ENCODE assay signal across 1 cellular context in the genomic region with DNA sequence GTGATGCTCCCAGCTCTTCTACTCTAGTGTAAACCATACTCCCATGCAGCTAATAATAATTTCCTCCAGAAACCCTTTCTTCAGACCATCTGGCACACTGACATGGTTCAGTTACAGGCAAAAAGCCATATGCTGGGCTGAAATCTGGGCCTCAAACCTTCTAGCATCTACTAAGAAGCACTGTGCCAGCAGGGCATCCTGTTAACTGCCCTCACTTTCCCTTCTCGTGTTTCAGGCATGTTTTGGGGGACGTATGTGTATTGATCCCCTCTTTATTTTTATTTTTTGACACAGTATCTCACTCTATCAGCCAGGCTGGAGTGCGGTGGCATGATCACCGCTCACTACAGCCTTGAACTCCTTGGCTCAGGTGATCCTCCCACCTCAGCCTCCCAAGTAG.
A peak's percentile ranks its signal among the peaks of the same experiment; 100 is the strongest.
TF ChIP-seq lines count a peak whose summit lies in the region.

No MANE protein-coding gene starts in this region.

TF ChIP-seq in K562, 482 proteins besides CTCF, POLR2A, EP300 and RAD21 (continues in another document):
- TF ChIP-seq POU5F1 (IDR thresholded peaks at IDR 0.05; ENCODE audit: borderline replicate concordance, low read depth, low read length, partially characterized antibody) (no peak), ZNF174 (CRISPR knock-in tag; IDR thresholded peaks at IDR 0.05) (no peak), ZNF764 (CRISPR knock-in tag; IDR thresholded peaks at IDR 0.05; ENCODE audit: low read depth) (no peak), ZNF589 (CRISPR knock-in tag; IDR thresholded peaks at IDR 0.05; ENCODE audit: low read depth) (no peak), FOXK2 (conservative IDR thresholded peaks at IDR 0.05 in 1 of 2, IDR thresholded peaks at IDR 0.05 in 1 of 2; ENCODE audit: low read depth in 2 of 2) (no peak), SMARCC2 (IDR thresholded peaks at IDR 0.05; ENCODE audit: low read depth) (no peak), DMBX1 (CRISPR knock-in tag; IDR thresholded peaks at IDR 0.05; ENCODE audit: borderline replicate concordance) (peak; percentile 62; the same call in 1 of the 2 replicates), ZNF311 (CRISPR knock-in tag; IDR thresholded peaks at IDR 0.05) (peak; percentile 10; the same call in 1 of the 2 replicates), PCBP1 (IDR thresholded peaks at IDR 0.05; ENCODE audit: low read depth, low read length, poor library complexity, severe bottlenecking) (no peak), SP2 (IDR thresholded peaks at IDR 0.05; ENCODE audit: extremely low read depth, low read depth, low read length, poor library complexity, severe bottlenecking) (no peak), TARDBP (IDR thresholded peaks at IDR 0.05) (no peak), ZNF324 (CRISPR knock-in tag; IDR thresholded peaks at IDR 0.05) (no peak), PRMT5 (CRISPR knock-in tag; IDR thresholded peaks at IDR 0.05) (no peak), ZFX (CRISPR knock-in tag; IDR thresholded peaks at IDR 0.05) (no peak), E2F1 (CRISPR knock-in tag; IDR thresholded peaks at IDR 0.05) (no peak), CSDE1 (IDR thresholded peaks at IDR 0.05) (no peak), ZNF277 (CRISPR knock-in tag; IDR thresholded peaks at IDR 0.05; ENCODE audit: borderline replicate concordance) (no peak), ZNF143 (CRISPR knock-in tag; IDR thresholded peaks at IDR 0.05) (no peak), CXXC5 (CRISPR knock-in tag; IDR thresholded peaks at IDR 0.05) (0 out of 2 replicates have a peak, but pooled peaks have one; percentile 13), PHB (CRISPR knock-in tag; IDR thresholded peaks at IDR 0.05) (no peak), CREM (IDR thresholded peaks at IDR 0.05; ENCODE audit: low read depth) (no peak), ZNF395 (CRISPR knock-in tag; IDR thresholded peaks at IDR 0.05) (peak; percentile 52; the same call in 1 of the 2 replicates), FOXA1 (IDR thresholded peaks at IDR 0.05; ENCODE audit: borderline replicate concordance) (no peak), SREBF2 (CRISPR knock-in tag; IDR thresholded peaks at IDR 0.05) (no peak), MED1 (CRISPR knock-in tag; IDR thresholded peaks at IDR 0.05; ENCODE audit: borderline replicate concordance) (no peak), CEBPB (tag; IDR thresholded peaks at IDR 0.05) (no peak), RB1 (IDR thresholded peaks at IDR 0.05; ENCODE audit: low read depth) (no peak), RUNX1 (IDR thresholded peaks at IDR 0.05; ENCODE audit: low read depth) (no peak), BCOR (IDR thresholded peaks at IDR 0.05) (no peak), NEUROD1 (IDR thresholded peaks at IDR 0.05; ENCODE audit: borderline replicate concordance, low read depth, low read length, partially characterized antibody) (no peak), ZNF699 (CRISPR knock-in tag; IDR thresholded peaks at IDR 0.05; ENCODE audit: insufficient replicate concordance) (no peak), HNRNPUL1 (IDR thresholded peaks at IDR 0.05; ENCODE audit: low read length) (no peak), NCOR1 (IDR thresholded peaks at IDR 0.05) (no peak), GTF2A2 (tag; IDR thresholded peaks at IDR 0.05) (no peak)
- TF ChIP-seq, protein P1, sequence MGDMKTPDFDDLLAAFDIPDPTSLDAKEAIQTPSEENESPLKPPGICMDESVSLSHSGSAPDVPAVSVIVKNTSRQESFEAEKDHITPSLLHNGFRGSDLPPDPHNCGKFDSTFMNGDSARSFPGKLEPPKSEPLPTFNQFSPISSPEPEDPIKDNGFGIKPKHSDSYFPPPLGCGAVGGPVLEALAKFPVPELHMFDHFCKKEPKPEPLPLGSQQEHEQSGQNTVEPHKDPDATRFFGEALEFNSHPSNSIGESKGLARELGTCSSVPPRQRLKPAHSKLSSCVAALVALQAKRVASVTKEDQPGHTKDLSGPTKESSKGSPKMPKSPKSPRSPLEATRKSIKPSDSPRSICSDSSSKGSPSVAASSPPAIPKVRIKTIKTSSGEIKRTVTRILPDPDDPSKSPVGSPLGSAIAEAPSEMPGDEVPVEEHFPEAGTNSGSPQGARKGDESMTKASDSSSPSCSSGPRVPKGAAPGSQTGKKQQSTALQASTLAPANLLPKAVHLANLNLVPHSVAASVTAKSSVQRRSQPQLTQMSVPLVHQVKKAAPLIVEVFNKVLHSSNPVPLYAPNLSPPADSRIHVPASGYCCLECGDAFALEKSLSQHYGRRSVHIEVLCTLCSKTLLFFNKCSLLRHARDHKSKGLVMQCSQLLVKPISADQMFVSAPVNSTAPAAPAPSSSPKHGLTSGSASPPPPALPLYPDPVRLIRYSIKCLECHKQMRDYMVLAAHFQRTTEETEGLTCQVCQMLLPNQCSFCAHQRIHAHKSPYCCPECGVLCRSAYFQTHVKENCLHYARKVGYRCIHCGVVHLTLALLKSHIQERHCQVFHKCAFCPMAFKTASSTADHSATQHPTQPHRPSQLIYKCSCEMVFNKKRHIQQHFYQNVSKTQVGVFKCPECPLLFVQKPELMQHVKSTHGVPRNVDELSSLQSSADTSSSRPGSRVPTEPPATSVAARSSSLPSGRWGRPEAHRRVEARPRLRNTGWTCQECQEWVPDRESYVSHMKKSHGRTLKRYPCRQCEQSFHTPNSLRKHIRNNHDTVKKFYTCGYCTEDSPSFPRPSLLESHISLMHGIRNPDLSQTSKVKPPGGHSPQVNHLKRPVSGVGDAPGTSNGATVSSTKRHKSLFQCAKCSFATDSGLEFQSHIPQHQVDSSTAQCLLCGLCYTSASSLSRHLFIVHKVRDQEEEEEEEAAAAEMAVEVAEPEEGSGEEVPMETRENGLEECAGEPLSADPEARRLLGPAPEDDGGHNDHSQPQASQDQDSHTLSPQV (IDR thresholded peaks at IDR 0.05), result peak; percentile 62
- TF ChIP-seq, protein P2, sequence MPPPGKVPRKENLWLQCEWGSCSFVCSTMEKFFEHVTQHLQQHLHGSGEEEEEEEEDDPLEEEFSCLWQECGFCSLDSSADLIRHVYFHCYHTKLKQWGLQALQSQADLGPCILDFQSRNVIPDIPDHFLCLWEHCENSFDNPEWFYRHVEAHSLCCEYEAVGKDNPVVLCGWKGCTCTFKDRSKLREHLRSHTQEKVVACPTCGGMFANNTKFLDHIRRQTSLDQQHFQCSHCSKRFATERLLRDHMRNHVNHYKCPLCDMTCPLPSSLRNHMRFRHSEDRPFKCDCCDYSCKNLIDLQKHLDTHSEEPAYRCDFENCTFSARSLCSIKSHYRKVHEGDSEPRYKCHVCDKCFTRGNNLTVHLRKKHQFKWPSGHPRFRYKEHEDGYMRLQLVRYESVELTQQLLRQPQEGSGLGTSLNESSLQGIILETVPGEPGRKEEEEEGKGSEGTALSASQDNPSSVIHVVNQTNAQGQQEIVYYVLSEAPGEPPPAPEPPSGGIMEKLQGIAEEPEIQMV (tag; conservative IDR thresholded peaks at IDR 0.05; ENCODE audit: low read depth), result no peak
- TF ChIP-seq, protein P3, sequence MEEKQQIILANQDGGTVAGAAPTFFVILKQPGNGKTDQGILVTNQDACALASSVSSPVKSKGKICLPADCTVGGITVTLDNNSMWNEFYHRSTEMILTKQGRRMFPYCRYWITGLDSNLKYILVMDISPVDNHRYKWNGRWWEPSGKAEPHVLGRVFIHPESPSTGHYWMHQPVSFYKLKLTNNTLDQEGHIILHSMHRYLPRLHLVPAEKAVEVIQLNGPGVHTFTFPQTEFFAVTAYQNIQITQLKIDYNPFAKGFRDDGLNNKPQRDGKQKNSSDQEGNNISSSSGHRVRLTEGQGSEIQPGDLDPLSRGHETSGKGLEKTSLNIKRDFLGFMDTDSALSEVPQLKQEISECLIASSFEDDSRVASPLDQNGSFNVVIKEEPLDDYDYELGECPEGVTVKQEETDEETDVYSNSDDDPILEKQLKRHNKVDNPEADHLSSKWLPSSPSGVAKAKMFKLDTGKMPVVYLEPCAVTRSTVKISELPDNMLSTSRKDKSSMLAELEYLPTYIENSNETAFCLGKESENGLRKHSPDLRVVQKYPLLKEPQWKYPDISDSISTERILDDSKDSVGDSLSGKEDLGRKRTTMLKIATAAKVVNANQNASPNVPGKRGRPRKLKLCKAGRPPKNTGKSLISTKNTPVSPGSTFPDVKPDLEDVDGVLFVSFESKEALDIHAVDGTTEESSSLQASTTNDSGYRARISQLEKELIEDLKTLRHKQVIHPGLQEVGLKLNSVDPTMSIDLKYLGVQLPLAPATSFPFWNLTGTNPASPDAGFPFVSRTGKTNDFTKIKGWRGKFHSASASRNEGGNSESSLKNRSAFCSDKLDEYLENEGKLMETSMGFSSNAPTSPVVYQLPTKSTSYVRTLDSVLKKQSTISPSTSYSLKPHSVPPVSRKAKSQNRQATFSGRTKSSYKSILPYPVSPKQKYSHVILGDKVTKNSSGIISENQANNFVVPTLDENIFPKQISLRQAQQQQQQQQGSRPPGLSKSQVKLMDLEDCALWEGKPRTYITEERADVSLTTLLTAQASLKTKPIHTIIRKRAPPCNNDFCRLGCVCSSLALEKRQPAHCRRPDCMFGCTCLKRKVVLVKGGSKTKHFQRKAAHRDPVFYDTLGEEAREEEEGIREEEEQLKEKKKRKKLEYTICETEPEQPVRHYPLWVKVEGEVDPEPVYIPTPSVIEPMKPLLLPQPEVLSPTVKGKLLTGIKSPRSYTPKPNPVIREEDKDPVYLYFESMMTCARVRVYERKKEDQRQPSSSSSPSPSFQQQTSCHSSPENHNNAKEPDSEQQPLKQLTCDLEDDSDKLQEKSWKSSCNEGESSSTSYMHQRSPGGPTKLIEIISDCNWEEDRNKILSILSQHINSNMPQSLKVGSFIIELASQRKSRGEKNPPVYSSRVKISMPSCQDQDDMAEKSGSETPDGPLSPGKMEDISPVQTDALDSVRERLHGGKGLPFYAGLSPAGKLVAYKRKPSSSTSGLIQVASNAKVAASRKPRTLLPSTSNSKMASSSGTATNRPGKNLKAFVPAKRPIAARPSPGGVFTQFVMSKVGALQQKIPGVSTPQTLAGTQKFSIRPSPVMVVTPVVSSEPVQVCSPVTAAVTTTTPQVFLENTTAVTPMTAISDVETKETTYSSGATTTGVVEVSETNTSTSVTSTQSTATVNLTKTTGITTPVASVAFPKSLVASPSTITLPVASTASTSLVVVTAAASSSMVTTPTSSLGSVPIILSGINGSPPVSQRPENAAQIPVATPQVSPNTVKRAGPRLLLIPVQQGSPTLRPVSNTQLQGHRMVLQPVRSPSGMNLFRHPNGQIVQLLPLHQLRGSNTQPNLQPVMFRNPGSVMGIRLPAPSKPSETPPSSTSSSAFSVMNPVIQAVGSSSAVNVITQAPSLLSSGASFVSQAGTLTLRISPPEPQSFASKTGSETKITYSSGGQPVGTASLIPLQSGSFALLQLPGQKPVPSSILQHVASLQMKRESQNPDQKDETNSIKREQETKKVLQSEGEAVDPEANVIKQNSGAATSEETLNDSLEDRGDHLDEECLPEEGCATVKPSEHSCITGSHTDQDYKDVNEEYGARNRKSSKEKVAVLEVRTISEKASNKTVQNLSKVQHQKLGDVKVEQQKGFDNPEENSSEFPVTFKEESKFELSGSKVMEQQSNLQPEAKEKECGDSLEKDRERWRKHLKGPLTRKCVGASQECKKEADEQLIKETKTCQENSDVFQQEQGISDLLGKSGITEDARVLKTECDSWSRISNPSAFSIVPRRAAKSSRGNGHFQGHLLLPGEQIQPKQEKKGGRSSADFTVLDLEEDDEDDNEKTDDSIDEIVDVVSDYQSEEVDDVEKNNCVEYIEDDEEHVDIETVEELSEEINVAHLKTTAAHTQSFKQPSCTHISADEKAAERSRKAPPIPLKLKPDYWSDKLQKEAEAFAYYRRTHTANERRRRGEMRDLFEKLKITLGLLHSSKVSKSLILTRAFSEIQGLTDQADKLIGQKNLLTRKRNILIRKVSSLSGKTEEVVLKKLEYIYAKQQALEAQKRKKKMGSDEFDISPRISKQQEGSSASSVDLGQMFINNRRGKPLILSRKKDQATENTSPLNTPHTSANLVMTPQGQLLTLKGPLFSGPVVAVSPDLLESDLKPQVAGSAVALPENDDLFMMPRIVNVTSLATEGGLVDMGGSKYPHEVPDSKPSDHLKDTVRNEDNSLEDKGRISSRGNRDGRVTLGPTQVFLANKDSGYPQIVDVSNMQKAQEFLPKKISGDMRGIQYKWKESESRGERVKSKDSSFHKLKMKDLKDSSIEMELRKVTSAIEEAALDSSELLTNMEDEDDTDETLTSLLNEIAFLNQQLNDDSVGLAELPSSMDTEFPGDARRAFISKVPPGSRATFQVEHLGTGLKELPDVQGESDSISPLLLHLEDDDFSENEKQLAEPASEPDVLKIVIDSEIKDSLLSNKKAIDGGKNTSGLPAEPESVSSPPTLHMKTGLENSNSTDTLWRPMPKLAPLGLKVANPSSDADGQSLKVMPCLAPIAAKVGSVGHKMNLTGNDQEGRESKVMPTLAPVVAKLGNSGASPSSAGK (IDR thresholded peaks at IDR 0.05), result no peak
- TF ChIP-seq, protein P4, sequence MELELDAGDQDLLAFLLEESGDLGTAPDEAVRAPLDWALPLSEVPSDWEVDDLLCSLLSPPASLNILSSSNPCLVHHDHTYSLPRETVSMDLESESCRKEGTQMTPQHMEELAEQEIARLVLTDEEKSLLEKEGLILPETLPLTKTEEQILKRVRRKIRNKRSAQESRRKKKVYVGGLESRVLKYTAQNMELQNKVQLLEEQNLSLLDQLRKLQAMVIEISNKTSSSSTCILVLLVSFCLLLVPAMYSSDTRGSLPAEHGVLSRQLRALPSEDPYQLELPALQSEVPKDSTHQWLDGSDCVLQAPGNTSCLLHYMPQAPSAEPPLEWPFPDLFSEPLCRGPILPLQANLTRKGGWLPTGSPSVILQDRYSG (tag; conservative IDR thresholded peaks at IDR 0.05; ENCODE audit: low read depth), result 0 out of 2 replicates have a peak, but pooled peaks have one; percentile 30
